Comparison of ENCODE assay signal across 1 cellular context in the genomic region with DNA sequence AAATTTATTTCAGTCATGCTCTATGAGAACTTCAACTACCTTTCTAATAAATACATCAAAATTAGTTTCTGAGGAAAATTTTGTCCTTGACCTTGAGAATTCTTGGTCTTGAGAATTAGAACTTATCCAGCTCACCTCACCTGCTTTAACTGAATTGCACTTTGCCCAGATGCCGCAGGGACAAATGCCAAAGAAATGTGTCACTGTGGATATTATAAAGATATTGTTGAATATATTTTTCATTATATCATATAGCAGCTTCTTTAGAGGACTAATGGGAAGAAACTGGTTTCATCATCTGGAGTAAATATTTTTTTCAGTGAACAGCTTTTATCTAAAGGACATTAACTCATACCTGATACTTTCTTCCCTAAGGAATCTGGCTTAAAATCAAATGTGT.
TF ChIP-seq lines count a peak whose summit lies in the region.

No MANE protein-coding gene starts in this region.

TF ChIP-seq in A549, 52 proteins besides CTCF, POLR2A, EP300 and RAD21 (continued from another document):
- TF ChIP-seq CHD2 (IDR thresholded peaks at IDR 0.05; ENCODE audit: low read length, partially characterized antibody) (no peak), RCOR1 (IDR thresholded peaks at IDR 0.05; ENCODE audit: low read depth, low read length) (no peak)
